32 cellular contexts compared by ENCODE assay signal in genomic region chr4:109185548-109185947, GRCh38.
"Had no signal": no experiment of that assay in that cellular context is flagged by ENCODE, and none has a peak within 500 bp of the region (broad histone marks: within the 10 kb centered on the region; RNA-seq: fewer than 3 reads in every experiment).

No MANE protein-coding gene starts in this region.

- H3K27ac Mint-ChIP-seq: activated CD4-positive, alpha-beta memory T cell treated with anti-CD3 and anti-CD28 coated beads, Interleukin-2, amount 10 ng/mL, durations not matched to agents 7 days and 5 days; activated CD4-positive, alpha-beta T cell treated with anti-CD3 and anti-CD28 coated beads, Interleukin-2, amount 10 ng/mL, durations not matched to agents 7 days and 5 days; activated naive CD4-positive, alpha-beta T cell treated with anti-CD3 and anti-CD28 coated beads, Interleukin-2, amount 10 ng/mL, durations not matched to agents 7 days and 5 days; activated naive CD8-positive, alpha-beta T cell treated with anti-CD3 and anti-CD28 coated beads, Interleukin-2, amount 10 ng/mL, durations not matched to agents 7 days and 5 days; activated T-cell treated with anti-CD3 and anti-CD28 coated beads, Interleukin-2, amount 50 U/mL, for 24 hours; natural killer cell; stimulated activated naive CD8-positive, alpha-beta T cell treated with anti-CD3 and anti-CD28 coated beads, Interleukin-15, Interleukin-2, amounts not matched to agents 100 ng/mL and 50 ng/mL, for 24 hours; T-helper 17 cell had no signal

- H3K4me3 Mint-ChIP-seq: activated CD4-positive, alpha-beta memory T cell treated with anti-CD3 and anti-CD28 coated beads, Interleukin-2, amount 10 ng/mL, durations not matched to agents 7 days and 5 days; activated CD4-positive, alpha-beta T cell treated with anti-CD3 and anti-CD28 coated beads, Interleukin-2, amount 10 ng/mL, durations not matched to agents 7 days and 5 days; activated naive CD4-positive, alpha-beta T cell treated with anti-CD3 and anti-CD28 coated beads, Interleukin-2, amount 10 ng/mL, durations not matched to agents 7 days and 5 days; activated naive CD8-positive, alpha-beta T cell treated with anti-CD3 and anti-CD28 coated beads, Interleukin-2, amount 10 ng/mL, durations not matched to agents 7 days and 5 days; activated T-cell treated with anti-CD3 and anti-CD28 coated beads, Interleukin-2, amount 50 U/mL, for 24 hours; natural killer cell; stimulated activated naive CD8-positive, alpha-beta T cell treated with anti-CD3 and anti-CD28 coated beads, Interleukin-15, Interleukin-2, amounts not matched to agents 100 ng/mL and 50 ng/mL, for 24 hours; T-helper 17 cell had no signal

- H3K9me3 Mint-ChIP-seq: activated CD4-positive, alpha-beta memory T cell treated with anti-CD3 and anti-CD28 coated beads, Interleukin-2, amount 10 ng/mL, durations not matched to agents 7 days and 5 days; activated CD4-positive, alpha-beta T cell treated with anti-CD3 and anti-CD28 coated beads, Interleukin-2, amount 10 ng/mL, durations not matched to agents 7 days and 5 days; activated naive CD4-positive, alpha-beta T cell treated with anti-CD3 and anti-CD28 coated beads, Interleukin-2, amount 10 ng/mL, durations not matched to agents 7 days and 5 days; activated T-cell treated with anti-CD3 and anti-CD28 coated beads, Interleukin-2, amount 50 U/mL, for 24 hours; stimulated activated naive CD8-positive, alpha-beta T cell treated with anti-CD3 and anti-CD28 coated beads, Interleukin-15, Interleukin-2, amounts not matched to agents 100 ng/mL and 50 ng/mL, for 24 hours had no signal

- H3K4me1 ChIP-seq: ascending aorta, left lung, right lobe of liver, vagina had no signal

- H3K4me3 ChIP-seq: ascending aorta, cardiac muscle cell, coronary artery, dorsolateral prefrontal cortex, left lung, lung, right lobe of liver, skin epidermis, upper lobe of left lung, vagina had no signal

- ATAC-seq: natural killer cell, T-helper 17 cell had no signal

- FAIRE-seq: frontal cortex had no signal

- H3K4me1 Mint-ChIP-seq: activated CD4-positive, alpha-beta memory T cell treated with anti-CD3 and anti-CD28 coated beads, Interleukin-2, amount 10 ng/mL, durations not matched to agents 7 days and 5 days; activated CD4-positive, alpha-beta T cell treated with anti-CD3 and anti-CD28 coated beads, Interleukin-2, amount 10 ng/mL, durations not matched to agents 7 days and 5 days; activated naive CD4-positive, alpha-beta T cell treated with anti-CD3 and anti-CD28 coated beads, Interleukin-2, amount 10 ng/mL, durations not matched to agents 7 days and 5 days; activated naive CD8-positive, alpha-beta T cell treated with anti-CD3 and anti-CD28 coated beads, Interleukin-2, amount 10 ng/mL, durations not matched to agents 7 days and 5 days; natural killer cell; T-helper 17 cell had no signal

- H3K27me3 ChIP-seq: ascending aorta, cardiac muscle cell, left lung, right lobe of liver, upper lobe of left lung, vagina had no signal

- DNase-seq: activated CD4-positive, alpha-beta memory T cell treated with anti-CD3 and anti-CD28 coated beads, Interleukin-2, amount 10 ng/mL, durations not matched to agents 7 days and 5 days; activated CD4-positive, alpha-beta T cell treated with anti-CD3 and anti-CD28 coated beads for 1 hour; activated CD4-positive, alpha-beta T cell treated with anti-CD3 and anti-CD28 coated beads, Interleukin-2, amount 10 ng/mL, durations not matched to agents 7 days and 5 days; activated CD8-positive, alpha-beta memory T cell treated with anti-CD3 and anti-CD28 coated beads, Interleukin-2, amount 50 U/mL, for 48 hours; activated gamma-delta T cell; activated naive CD4-positive, alpha-beta T cell treated with anti-CD3 and anti-CD28 coated beads, Interleukin-2, amount 10 ng/mL, durations not matched to agents 7 days and 5 days; activated naive CD8-positive, alpha-beta T cell treated with anti-CD3 and anti-CD28 coated beads, Interleukin-2, amount 10 ng/mL, durations not matched to agents 7 days and 5 days; activated T-cell treated with anti-CD3 and anti-CD28 coated beads, Interleukin-2, amount 50 U/mL, for 24 hours; dorsolateral prefrontal cortex; effector memory CD4-positive, alpha-beta T cell; hypothalamus; kidney glomerular epithelial cell; left lung; mesendoderm; natural killer cell; posterior cingulate gyrus; right lobe of liver; stimulated activated CD4-positive, alpha-beta T cell treated with anti-CD3 and anti-CD28 coated beads, Interleukin-12 subunit alpha, Interleukin-12 subunit beta, amount 100 ng/mL, for 4 hours; stimulated activated CD4-positive, alpha-beta T cell treated with anti-CD3 and anti-CD28 coated beads, Interleukin-4, amount 100 ng/mL, for 1 hour; substantia nigra; T-helper 17 cell; T1000; upper lobe of left lung had no signal

- H3K36me3 ChIP-seq: ascending aorta, cardiac muscle cell, left lung, right lobe of liver, upper lobe of left lung, vagina had no signal

- H3K9me3 ChIP-seq: ascending aorta, left lung, right lobe of liver, vagina had no signal

- H3K27ac ChIP-seq: cardiac muscle cell, dorsolateral prefrontal cortex, right lobe of liver, skin epidermis, vagina had no signal

- H3K36me3 Mint-ChIP-seq: activated naive CD4-positive, alpha-beta T cell treated with anti-CD3 and anti-CD28 coated beads, Interleukin-2, amount 10 ng/mL, durations not matched to agents 7 days and 5 days; activated naive CD8-positive, alpha-beta T cell treated with anti-CD3 and anti-CD28 coated beads, Interleukin-2, amount 10 ng/mL, durations not matched to agents 7 days and 5 days; brain; natural killer cell had no signal
